In the genomic region with DNA sequence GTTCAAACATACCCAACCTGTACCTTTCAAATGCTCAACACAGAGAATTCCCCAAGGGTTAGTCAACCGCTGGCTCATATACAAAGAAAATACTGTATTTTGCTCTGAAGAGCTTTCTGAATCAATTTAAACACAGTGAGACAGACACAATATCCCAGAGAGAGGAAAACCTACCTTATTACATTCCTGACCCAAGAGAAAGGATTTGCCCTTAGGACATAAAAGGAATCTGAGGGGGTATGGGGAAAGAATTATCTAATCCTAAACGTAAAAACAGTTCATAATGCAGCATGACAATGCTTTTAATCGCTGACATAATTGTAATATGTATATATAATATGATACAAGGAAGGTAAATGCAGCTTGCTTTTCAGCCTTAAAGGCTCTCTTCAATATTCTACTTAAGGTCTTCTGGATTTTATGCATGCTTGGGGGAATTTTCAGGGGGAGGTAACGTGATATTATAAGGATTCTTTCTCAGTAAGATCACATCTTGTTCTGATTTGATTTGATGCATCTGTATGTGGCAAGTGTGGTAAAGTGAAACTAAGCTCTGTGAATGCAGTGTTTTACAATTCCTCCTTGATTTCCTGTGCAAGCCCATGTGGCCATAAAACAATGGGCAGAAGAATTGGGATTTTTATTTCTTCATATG, we compare ENCODE assay signal across 15 cellular contexts.
DNase-seq lines count a peak whose midpoint lies in the region; ATAC-seq, FAIRE-seq and TF ChIP-seq lines count a peak whose summit lies in the region.
"Had no signal": no experiment of that assay in that cellular context is flagged by ENCODE, and none has a peak within 500 bp of the region (broad histone marks: within the 10 kb centered on the region; RNA-seq: fewer than 3 reads in every experiment).

No MANE protein-coding gene starts in this region.

- no peak overlapping the region for H3K4me3 Mint-ChIP-seq in astrocyte (ENCODE audit: unreplicated experiment)
- peak overlapping the region; percentile 9 for H3K4me3 Mint-ChIP-seq in type B pancreatic cell
- H3K4me3 Mint-ChIP-seq: activated naive CD4-positive, alpha-beta T cell treated with anti-CD3 and anti-CD28 coated beads for 36 hours had no signal

- H3K4me3 ChIP-seq in HEK293 (ENCODE audit: low read depth, low read length) (no peak overlapping the region), astrocyte (ENCODE audit: insufficient read depth, low read depth, low read length) (peak overlapping the region; percentile 4), left lung (no peak overlapping the region)
- H3K4me3 ChIP-seq: tibial nerve had no signal

- no peaks in the 10 kb centered on the region for H3K9me3 ChIP-seq in HEK293 (ENCODE audit: control insufficient read depth, insufficient read depth, low read depth, low read length)
- H3K9me3 ChIP-seq in astrocyte (ENCODE audit: insufficient read depth, low read depth, low read length) = no peaks in the 10 kb centered on the region
- no peaks in the 10 kb centered on the region for H3K9me3 ChIP-seq in left lung
- H3K9me3 ChIP-seq: tibial nerve had no signal

- no peak overlapping the region for H3K27ac ChIP-seq in HEK293 (ENCODE audit: extremely low read depth, low read depth, low read length)
- peak overlapping the region; percentile 76 for H3K27ac ChIP-seq in astrocyte (ENCODE audit: low read depth, low read length)
- H3K27ac ChIP-seq in left lung = no peak overlapping the region
- H3K27ac ChIP-seq: parathyroid adenoma had no signal

- peak; percentile 29 for FAIRE-seq in astrocyte (lab: Jason Lieb, UNC)

- CTCF ChIA-PET in HEK293 (lab: Yijun Ruan, JAX) = interaction anchor here (2.3 kb wide), 1 partner anchor 17 kb away, joined by 15 read pairs; no protein-coding TSS in a partner anchor

- intact Hi-C loops in left lung (cut with DNase I) = no loop called here

- POLR2A ChIA-PET in HEK293 (lab: Yijun Ruan, JAX) = no interaction called here

- H3K9ac ChIP-seq in astrocyte (ENCODE audit: low read length) = peak overlapping the region; percentile 27
- H3K9ac ChIP-seq: parathyroid adenoma had no signal

- H3K4me1 ChIP-seq in HEK293 (ENCODE audit: control insufficient read depth, insufficient read depth, low read length) = peaks cover 42% of the 10 kb centered on the region
- peaks cover 48% of the 10 kb centered on the region for H3K4me1 ChIP-seq in astrocyte (ENCODE audit: insufficient read depth, low read length)
- peaks cover 13 to 14% of the 10 kb centered on the region in 2 donors for H3K4me1 ChIP-seq in left lung
- H3K4me1 ChIP-seq: parathyroid adenoma had no signal

- H3K36me3 Mint-ChIP-seq in astrocyte (ENCODE audit: low read depth, unreplicated experiment) (peaks cover 4% of the 10 kb centered on the region), type B pancreatic cell (peaks cover 35% of the 10 kb centered on the region)

- DNase-seq in astrocyte (ENCODE audit: low read depth) = peak; percentile 81
- peak; percentile 16 for DNase-seq in hepatic stellate cell (ENCODE audit: low spot score)
- no peak for DNase-seq in type B pancreatic cell (ENCODE audit: extremely low spot score, unreplicated experiment)
- no peak for DNase-seq in left lung
- DNase-seq in NCI-H2196 treated with DMSO at 0.1 percent for 48 hours (lab: John Stamatoyannopoulos, UW; ENCODE audit: unreplicated experiment) = no peak
- DNase-seq: activated CD4-positive, alpha-beta T cell treated with anti-CD3 and anti-CD28 coated beads, Interleukin-2, amount 50 U/mL, for 1 hour; activated naive CD4-positive, alpha-beta T cell treated with anti-CD3 and anti-CD28 coated beads for 36 hours; DMS79; islet precursor cell; NCI-H446 treated with DMSO at 0.1 percent for 48 hours had no signal

- H3K27ac Mint-ChIP-seq in astrocyte (ENCODE audit: unreplicated experiment) (peak overlapping the region; percentile 66), type B pancreatic cell (peak overlapping the region; percentile 24)
- H3K27ac Mint-ChIP-seq: activated naive CD4-positive, alpha-beta T cell treated with anti-CD3 and anti-CD28 coated beads for 36 hours had no signal

- H3K27me3 ChIP-seq in astrocyte (ENCODE audit: insufficient read depth, low read length) (no peaks in the 10 kb centered on the region), left lung (no peaks in the 10 kb centered on the region)
- H3K27me3 ChIP-seq: tibial nerve had no signal

- H3K4me1 Mint-ChIP-seq in astrocyte (ENCODE audit: low read depth, unreplicated experiment) (peaks cover 26% of the 10 kb centered on the region), type B pancreatic cell (ENCODE audit: unreplicated experiment) (peaks cover 65% of the 10 kb centered on the region)

- H4K20me1 ChIP-seq in astrocyte (ENCODE audit: insufficient read depth, low read length) = no peaks in the 10 kb centered on the region

- H3K27me3 Mint-ChIP-seq in astrocyte (ENCODE audit: low read depth, unreplicated experiment) (no peaks in the 10 kb centered on the region), type B pancreatic cell (no peaks in the 10 kb centered on the region)

- H2AFZ ChIP-seq in astrocyte (ENCODE audit: low read depth, low read length) = no peak overlapping the region
- H2AFZ ChIP-seq: parathyroid adenoma had no signal

- H3K36me3 ChIP-seq in HEK293 (ENCODE audit: control insufficient read depth in 2 of 2, insufficient read depth in 1 of 2, low read length in 2 of 2) (peaks cover 0 to 3% of the 10 kb centered on the region in 2 experiments; a peak in 2 of 3 replicates), astrocyte (ENCODE audit: insufficient read depth, low read length) (no peaks in the 10 kb centered on the region), left lung (no peaks in the 10 kb centered on the region)

- H3K79me2 ChIP-seq in astrocyte (ENCODE audit: insufficient read depth, low read length) = no peaks in the 10 kb centered on the region
- H3K79me2 ChIP-seq: parathyroid adenoma had no signal

- H3K4me2 ChIP-seq in astrocyte (ENCODE audit: low read length) = peak overlapping the region; percentile 77

- no peaks in the 10 kb centered on the region for H3K9me3 Mint-ChIP-seq in astrocyte (ENCODE audit: unreplicated experiment)
- no peaks in the 10 kb centered on the region for H3K9me3 Mint-ChIP-seq in type B pancreatic cell
- H3K9me3 Mint-ChIP-seq: activated naive CD4-positive, alpha-beta T cell treated with anti-CD3 and anti-CD28 coated beads for 36 hours had no signal

- TF ChIP-seq CTCF in HEK293 (tag by site-specific recombination; IDR thresholded peaks at IDR 0.05) (no peak), astrocyte (IDR thresholded peaks at IDR 0.05; ENCODE audit: insufficient read depth, low read depth, low read length) (no peak), type B pancreatic cell (conservative IDR thresholded peaks at IDR 0.05) (no peak), left lung (IDR thresholded peaks at IDR 0.05) (no peak)

- no peak for ATAC-seq in GM21619 (IDR thresholded peaks at IDR 0.05; ENCODE audit: unreplicated experiment)
- no peak for ATAC-seq in HG02759 (IDR thresholded peaks at IDR 0.05; ENCODE audit: unreplicated experiment)
- ATAC-seq in left lung = no peak

TF ChIP-seq in HEK293, 187 proteins besides CTCF, POLR2A, EP300 and RAD21 (continues in another document):
- no peak for TF ChIP-seq ZNF133 (tag by site-specific recombination; IDR thresholded peaks at IDR 0.05)
- TF ChIP-seq ZNF791 (tag by site-specific recombination; IDR thresholded peaks at IDR 0.05) = no peak
- no peak for TF ChIP-seq ZSCAN23 (tag by site-specific recombination; IDR thresholded peaks at IDR 0.05)
- TF ChIP-seq ZBTB17 (tag by site-specific recombination; IDR thresholded peaks at IDR 0.05) = peak; percentile 25; the same call in 1 of the 2 replicates
- peak; percentile 48; the same call in 1 of the 2 replicates for TF ChIP-seq GLIS1 (tag by site-specific recombination; IDR thresholded peaks at IDR 0.05)
- TF ChIP-seq, protein P1, sequence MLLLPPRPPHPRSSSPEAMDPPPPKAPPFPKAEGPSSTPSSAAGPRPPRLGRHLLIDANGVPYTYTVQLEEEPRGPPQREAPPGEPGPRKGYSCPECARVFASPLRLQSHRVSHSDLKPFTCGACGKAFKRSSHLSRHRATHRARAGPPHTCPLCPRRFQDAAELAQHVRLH (tag by site-specific recombination; IDR thresholded peaks at IDR 0.05) = no peak
- peak; percentile 27 for TF ChIP-seq ZNF366 (tag by site-specific recombination; conservative IDR thresholded peaks at IDR 0.05)
- TF ChIP-seq, protein P2, sequence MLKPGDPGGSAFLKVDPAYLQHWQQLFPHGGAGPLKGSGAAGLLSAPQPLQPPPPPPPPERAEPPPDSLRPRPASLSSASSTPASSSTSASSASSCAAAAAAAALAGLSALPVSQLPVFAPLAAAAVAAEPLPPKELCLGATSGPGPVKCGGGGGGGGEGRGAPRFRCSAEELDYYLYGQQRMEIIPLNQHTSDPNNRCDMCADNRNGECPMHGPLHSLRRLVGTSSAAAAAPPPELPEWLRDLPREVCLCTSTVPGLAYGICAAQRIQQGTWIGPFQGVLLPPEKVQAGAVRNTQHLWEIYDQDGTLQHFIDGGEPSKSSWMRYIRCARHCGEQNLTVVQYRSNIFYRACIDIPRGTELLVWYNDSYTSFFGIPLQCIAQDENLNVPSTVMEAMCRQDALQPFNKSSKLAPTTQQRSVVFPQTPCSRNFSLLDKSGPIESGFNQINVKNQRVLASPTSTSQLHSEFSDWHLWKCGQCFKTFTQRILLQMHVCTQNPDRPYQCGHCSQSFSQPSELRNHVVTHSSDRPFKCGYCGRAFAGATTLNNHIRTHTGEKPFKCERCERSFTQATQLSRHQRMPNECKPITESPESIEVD (tag by site-specific recombination; IDR thresholded peaks at IDR 0.05) = peak; percentile 53
- TF ChIP-seq ZNF544 (tag by site-specific recombination; IDR thresholded peaks at IDR 0.05) = no peak
- TF ChIP-seq GFI1B (tag by site-specific recombination; IDR thresholded peaks at IDR 0.05) = 0 out of 2 replicates have a peak, but pooled peaks have one; percentile 44
- 0 out of 2 replicates have a peak, but pooled peaks have one; percentile 22 for TF ChIP-seq KLF8 (tag by site-specific recombination; IDR thresholded peaks at IDR 0.05)
- TF ChIP-seq FEZF1 (tag by site-specific recombination; IDR thresholded peaks at IDR 0.05) = peak; percentile 19; the same call in 1 of the 2 replicates
- TF ChIP-seq HOXD13 (CRISPR knock-in tag; IDR thresholded peaks at IDR 0.05; ENCODE audit: borderline replicate concordance) = 0 out of 2 replicates have a peak, but pooled peaks have one; percentile 27
- TF ChIP-seq SETDB1 (IDR thresholded peaks at IDR 0.05; ENCODE audit: insufficient read length, low read length) = no peak
- no peak for TF ChIP-seq ZNF155 (tag by site-specific recombination; IDR thresholded peaks at IDR 0.05)

Comparison
In these comparisons a context has a peak if more than half of its experiments do, and no peak if none do; other contexts are left out.
1. DNase-seq: peak in astrocyte (single experiment) and hepatic stellate cell (single experiment); none in type B pancreatic cell (single experiment), left lung (0 of 2) and NCI-H2196 treated with DMSO at 0.1 percent for 48 hours (single experiment).